Comparison of ENCODE assay signal across 8 cellular contexts in the genomic region with DNA sequence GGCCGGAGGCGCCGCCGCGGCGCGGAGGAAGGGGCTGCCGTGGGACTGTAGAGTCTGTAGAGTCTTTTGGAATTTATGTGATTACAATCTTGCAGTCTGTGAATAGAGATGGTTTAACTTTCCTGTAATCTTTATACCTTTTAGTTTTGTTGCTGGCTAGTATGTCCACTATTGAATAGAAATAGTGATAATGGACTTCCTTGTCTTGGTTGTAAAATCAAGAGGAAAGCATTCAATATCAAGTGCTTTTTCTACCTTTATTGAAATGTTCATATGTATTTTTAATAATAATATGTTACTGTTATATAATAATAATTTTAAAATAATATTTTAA. TPM values are rescaled to one million over a fixed set of nuclear protein-coding genes. Genes with fewer than 3 reads are reported as not detected.
DNase-seq lines count a peak whose midpoint lies in the region; FAIRE-seq and TF ChIP-seq lines count a peak whose summit lies in the region.
"Not testable (repeated sequence)": the region's sequence is repeated elsewhere in the genome, so short reads cannot be mapped to it uniquely, and the experiment has no call there.

No MANE protein-coding gene starts in this region.

- H3F3A ChIP-seq in neural progenitor cell (ENCODE audit: low read depth) = not testable (repeated sequence)

- not testable (repeated sequence) for H3K4me1 Mint-ChIP-seq in T-helper 1 cell treated with Interleukin-12 subunit alpha and Interleukin-12 subunit beta and Interleukin-4 antibody, amounts not matched to agents 30 μg/mL and 1 μg/mL, for 36 hours (ENCODE audit: low read depth); neural progenitor cell

- not testable (repeated sequence) for H3K9me1 ChIP-seq in endothelial cell of umbilical vein (replicated peaks; ENCODE audit: control insufficient read depth, extremely low read depth, insufficient read depth, low read length); keratinocyte (ENCODE audit: control insufficient read depth, extremely low read depth, insufficient read depth, low read length)

- H3K27me3 ChIP-seq in BE2C; HL-60 (ENCODE audit: insufficient read depth, poor library complexity, severe bottlenecking); ascending aorta; endothelial cell of umbilical vein (ENCODE audit: control insufficient read depth in 2 of 2, insufficient read depth in 2 of 2, low read length in 2 of 2); keratinocyte (ENCODE audit: control insufficient read depth, extremely low read depth, insufficient read depth, low read length); neural progenitor cell: not testable (repeated sequence)

- not testable (repeated sequence) for TF ChIP-seq CTCF in BE2C (IDR thresholded peaks at IDR 0.05; ENCODE audit: low read depth, low read length); HL-60 (IDR thresholded peaks at IDR 0.05; ENCODE audit: insufficient read depth, low read length); ascending aorta (IDR thresholded peaks at IDR 0.05); endothelial cell of umbilical vein (IDR thresholded peaks at IDR 0.05; ENCODE audit: extremely low read depth in 1 of 2, insufficient read depth in 1 of 2, low read depth in 1 of 2, low read length in 2 of 2); keratinocyte (optimal IDR thresholded peaks at IDR 0.05 in 1 of 3, IDR thresholded peaks at IDR 0.05 in 1 of 3, conservative IDR thresholded peaks at IDR 0.05 in 1 of 3; ENCODE audit: extremely low read depth in 1 of 3, insufficient read depth in 2 of 3, low read length in 3 of 3); neural progenitor cell (IDR thresholded peaks at IDR 0.05)

- not testable (repeated sequence) for TF ChIP-seq POLR2A in endothelial cell of umbilical vein (IDR thresholded peaks at IDR 0.05; ENCODE audit: low read depth, low read length)

- H3K9me3 ChIP-seq in BE2C; ascending aorta; endothelial cell of umbilical vein (replicated peaks; ENCODE audit: control insufficient read depth, insufficient read depth, low read length); keratinocyte (ENCODE audit: control insufficient read depth, low read depth, low read length); neural progenitor cell (ENCODE audit: low read depth): not testable (repeated sequence)

- FAIRE-seq in endothelial cell of umbilical vein (lab: Jason Lieb, UNC); keratinocyte (lab: Jason Lieb, UNC): not testable (repeated sequence)

- not testable (repeated sequence) for BruUV-seq in endothelial cell of umbilical vein (replicated peaks; lab: Mats Ljungman, UMichigan)

- H3K36me3 ChIP-seq in BE2C; ascending aorta; endothelial cell of umbilical vein (ENCODE audit: control insufficient read depth in 2 of 2, extremely low read depth in 1 of 2, insufficient read depth in 2 of 2, low read length in 2 of 2); keratinocyte (ENCODE audit: control insufficient read depth in 2 of 2, extremely low read depth in 1 of 2, insufficient read depth in 2 of 2, low read length in 2 of 2); neural progenitor cell: not testable (repeated sequence)

- H4K20me1 ChIP-seq in endothelial cell of umbilical vein (replicated peaks; ENCODE audit: control insufficient read depth, extremely low read depth, insufficient read depth, low read length); keratinocyte (ENCODE audit: control insufficient read depth, extremely low read depth, insufficient read depth, low read length); neural progenitor cell (ENCODE audit: low read depth): not testable (repeated sequence)

- H3K4me3 ChIP-seq in BE2C (ENCODE audit: low read depth, low read length) = peak overlapping the region; percentile 77
- peak overlapping the region; percentile 56 for H3K4me3 ChIP-seq in HL-60 (replicated peaks; ENCODE audit: insufficient read depth, low read length)
- peak overlapping the region; percentile 70 to 83 for H3K4me3 ChIP-seq in ascending aorta
- peak overlapping the region; percentile 75 to 84 (median 79) for H3K4me3 ChIP-seq in endothelial cell of umbilical vein (replicated peaks in 1 of 3; ENCODE audit: insufficient read depth in 1 of 3, low read depth in 1 of 3, low read length in 3 of 3)
- peak overlapping the region; percentile 53 to 78 (median 75) for H3K4me3 ChIP-seq in keratinocyte (ENCODE audit: control insufficient read depth in 2 of 3, extremely low read depth in 1 of 3, insufficient read depth in 2 of 3, low read depth in 1 of 3, low read length in 3 of 3)
- peak overlapping the region; percentile 57 for H3K4me3 ChIP-seq in neural progenitor cell

- H3K4me3 Mint-ChIP-seq in T-helper 1 cell treated with Interleukin-12 subunit alpha and Interleukin-12 subunit beta and Interleukin-4 antibody, amounts not matched to agents 30 μg/mL and 1 μg/mL, for 36 hours = peak overlapping the region; percentile 94
- H3K4me3 Mint-ChIP-seq in neural progenitor cell = peak overlapping the region; percentile 94

- CTCF ChIA-PET in endothelial cell of umbilical vein (lab: Charles Lee) = interaction anchor here (1.0 to 2.0 kb wide), 3 partner anchors 9 to 45 kb away, joined by 3 to 9 read pairs (median 5); partner anchors contain the start of gene ANKRD18B

- dilution Hi-C loops in endothelial cell of umbilical vein (cut with MboI; ENCODE audit: extremely low pct_ligation_motif_present, low sequenced_read_pairs); keratinocyte (cut with MboI; ENCODE audit: extremely low pct_ligation_motif_present, low sequenced_read_pairs): not testable (repeated sequence)

- H3K9me3 Mint-ChIP-seq in T-helper 1 cell treated with Interleukin-12 subunit alpha and Interleukin-12 subunit beta and Interleukin-4 antibody, amounts not matched to agents 30 μg/mL and 1 μg/mL, for 36 hours = not testable (repeated sequence)
- peaks cover 12% of the 10 kb centered on the region for H3K9me3 Mint-ChIP-seq in neural progenitor cell

- DNase-seq in BE2C; HL-60 (ENCODE audit: low read depth in 1 of 2, low spot score in 1 of 2); ascending aorta (ENCODE audit: low spot score in 2 of 2); endothelial cell of umbilical vein (ENCODE audit: low read depth, low spot score); keratinocyte (ENCODE audit: low read depth, low spot score); neural progenitor cell (ENCODE audit: low spot score); substantia nigra (lab: John Stamatoyannopoulos, UW): not testable (repeated sequence)

- H3K27me3 Mint-ChIP-seq in T-helper 1 cell treated with Interleukin-12 subunit alpha and Interleukin-12 subunit beta and Interleukin-4 antibody, amounts not matched to agents 30 μg/mL and 1 μg/mL, for 36 hours (ENCODE audit: low read depth) = peaks cover 11% of the 10 kb centered on the region
- not testable (repeated sequence) for H3K27me3 Mint-ChIP-seq in neural progenitor cell (ENCODE audit: insufficient read depth, low read depth)

- intact Hi-C loops in ascending aorta (cut with DNase I) = not testable (repeated sequence)
- intact Hi-C loops in endothelial cell of umbilical vein (cut with micrococcal nuclease) = loop anchor here (10.0 kb wide), 1 partner anchor 106 kb away; the partner anchor contains the start of gene AQP7

- not testable (repeated sequence) for H3K79me2 ChIP-seq in endothelial cell of umbilical vein (ENCODE audit: control insufficient read depth, insufficient read depth, low read length); keratinocyte (ENCODE audit: control insufficient read depth, insufficient read depth, low read length); neural progenitor cell (ENCODE audit: low read depth)

- H3K27ac ChIP-seq in HL-60 (replicated peaks) = peak overlapping the region; percentile 71
- peak overlapping the region; percentile 81 to 83 for H3K27ac ChIP-seq in ascending aorta
- H3K27ac ChIP-seq in endothelial cell of umbilical vein (ENCODE audit: insufficient read depth, low read depth, low read length) = peak overlapping the region; percentile 100
- H3K27ac ChIP-seq in keratinocyte (ENCODE audit: control insufficient read depth, insufficient read depth, low read length) = peak overlapping the region; percentile 94
- not testable (repeated sequence) for H3K27ac ChIP-seq in neural progenitor cell
- H3K27ac ChIP-seq in substantia nigra (ENCODE audit: low read depth, low read length, poor library complexity, severe bottlenecking) = peak overlapping the region; percentile 91

- H3K4me2 ChIP-seq in endothelial cell of umbilical vein (ENCODE audit: insufficient read depth, low read length) (peak overlapping the region; percentile 98), keratinocyte (ENCODE audit: control insufficient read depth, extremely low read depth, insufficient read depth, low read depth, low read length) (peak overlapping the region; percentile 93), neural progenitor cell (peak overlapping the region; percentile 79)

- H3K9ac ChIP-seq in endothelial cell of umbilical vein (replicated peaks; ENCODE audit: extremely low read depth, insufficient read depth, low read length) (peak overlapping the region; percentile 100), keratinocyte (ENCODE audit: control insufficient read depth, extremely low read depth, insufficient read depth, low read length) (peak overlapping the region; percentile 96), neural progenitor cell (peak overlapping the region; percentile 14)

- H2AFZ ChIP-seq in endothelial cell of umbilical vein (ENCODE audit: low read depth, low read length) = peak overlapping the region; percentile 97
- H2AFZ ChIP-seq in keratinocyte (ENCODE audit: control insufficient read depth, low read length) = peak overlapping the region; percentile 99
- peak overlapping the region; percentile 87 for H2AFZ ChIP-seq in neural progenitor cell (replicated peaks)

- H3K36me3 Mint-ChIP-seq in T-helper 1 cell treated with Interleukin-12 subunit alpha and Interleukin-12 subunit beta and Interleukin-4 antibody, amounts not matched to agents 30 μg/mL and 1 μg/mL, for 36 hours (ENCODE audit: low read depth); neural progenitor cell: not testable (repeated sequence)

- H3K27ac Mint-ChIP-seq in T-helper 1 cell treated with Interleukin-12 subunit alpha and Interleukin-12 subunit beta and Interleukin-4 antibody, amounts not matched to agents 30 μg/mL and 1 μg/mL, for 36 hours = peak overlapping the region; percentile 93
- H3K27ac Mint-ChIP-seq in neural progenitor cell = peak overlapping the region; percentile 100

- not testable (repeated sequence) for H3K4me1 ChIP-seq in BE2C, ascending aorta, neural progenitor cell
- H3K4me1 ChIP-seq in endothelial cell of umbilical vein (ENCODE audit: control insufficient read depth, extremely low read depth, insufficient read depth, low read length) (peaks cover 29% of the 10 kb centered on the region), keratinocyte (ENCODE audit: control insufficient read depth, extremely low read depth, insufficient read depth, low read length) (peaks cover 33% of the 10 kb centered on the region)

- POLR2A ChIA-PET in endothelial cell of umbilical vein (lab: Charles Lee) = interaction anchor here (1.1 kb wide), 1 partner anchor 37 kb away, joined by 5 read pairs; the partner anchor contains the start of gene NOL6

RNA-seq across cellular contexts. Expression of gene ANKRD18B, which starts 12.9 kb away (rescaled TPM):
- polyA plus RNA-seq in BE2C (2012; ENCODE audit: insufficient read depth, insufficient read length, low read depth) = 1.9 TPM
- total RNA-seq in ascending aorta (not detected), endothelial cell of umbilical vein (10.9 and 12.2 TPM in 2 replicates), neural progenitor cell (ENCODE audit: low replicate concordance) (10.3 and 14.7 TPM in 2 replicates)
- polyA plus RNA-seq in endothelial cell of umbilical vein (0.92 and 1.4 TPM in 2 replicates), keratinocyte (1.1 to 16.9 TPM (median 2.9 TPM) in 3 replicates)
- polyA plus RNA-seq in endothelial cell of umbilical vein (2011; cell fraction: cytosol; rRNA removed) = 2.3 and 2.5 TPM in 2 replicates
- 7.8 and 7.9 TPM in 2 replicates for polyA plus RNA-seq in endothelial cell of umbilical vein (2011; cell fraction: nucleus; rRNA removed)
- 6.8 and 9.1 TPM in 2 replicates for polyA plus RNA-seq in endothelial cell of umbilical vein (2012)
- polyA minus RNA-seq in endothelial cell of umbilical vein (2.7 and 4.2 TPM in 2 replicates), keratinocyte (0.49 to 5.2 TPM (median 1.2 TPM) in 3 replicates)
- polyA minus RNA-seq in endothelial cell of umbilical vein (2011; cell fraction: cytosol; rRNA and poly(A)+ RNA removed) = 17.9 TPM
- polyA minus RNA-seq in endothelial cell of umbilical vein (2011; cell fraction: nucleus; rRNA and poly(A)+ RNA removed) = 9.3 and 17.1 TPM in 2 replicates
- 9.1 TPM for polyA plus RNA-seq in keratinocyte (2011; ENCODE audit: low read depth)
- polyA plus RNA-seq in keratinocyte (2011; cell fraction: cytosol; rRNA removed) = 1.2 and 20.5 TPM in 2 replicates
- polyA plus RNA-seq in keratinocyte (2011; cell fraction: nucleus; rRNA removed) = 9.4 and 15.1 TPM in 2 replicates
- 4.1 and 5.1 TPM in 2 replicates for polyA plus RNA-seq in keratinocyte (2012; ENCODE audit: low replicate concordance)
- 1.3 TPM for polyA minus RNA-seq in keratinocyte (2011; cell fraction: cytosol; rRNA and poly(A)+ RNA removed)
- polyA minus RNA-seq in keratinocyte (2011; cell fraction: nucleus; rRNA and poly(A)+ RNA removed) = 4.1 and 7.8 TPM in 2 replicates

RNA-seq across cellular contexts. Expression of gene NOL6, which starts 37.4 kb away (rescaled TPM):
- polyA plus RNA-seq in BE2C (2012; ENCODE audit: insufficient read depth, insufficient read length, low read depth) = 58.9 TPM
- total RNA-seq in ascending aorta (28.6 TPM), endothelial cell of umbilical vein (42.3 and 45.1 TPM in 2 replicates), neural progenitor cell (ENCODE audit: low replicate concordance) (9.2 and 16.9 TPM in 2 replicates)
- polyA plus RNA-seq in endothelial cell of umbilical vein (35.7 and 39.8 TPM in 2 replicates), keratinocyte (51.8 to 93.3 TPM (median 63.6 TPM) in 3 replicates)
- polyA plus RNA-seq in endothelial cell of umbilical vein (2011; cell fraction: cytosol; rRNA removed) = 32.2 and 32.9 TPM in 2 replicates
- 107 TPM in 2 replicates for polyA plus RNA-seq in endothelial cell of umbilical vein (2011; cell fraction: nucleus; rRNA removed)
- polyA plus RNA-seq in endothelial cell of umbilical vein (2012) = 35.2 and 42.5 TPM in 2 replicates
- polyA minus RNA-seq in endothelial cell of umbilical vein (43.9 and 45.4 TPM in 2 replicates), keratinocyte (76.3 to 184 TPM (median 102 TPM) in 3 replicates)
- 28.8 TPM for polyA minus RNA-seq in endothelial cell of umbilical vein (2011; cell fraction: cytosol; rRNA and poly(A)+ RNA removed)
- polyA minus RNA-seq in endothelial cell of umbilical vein (2011; cell fraction: nucleus; rRNA and poly(A)+ RNA removed) = 37.9 and 40.6 TPM in 2 replicates
- polyA plus RNA-seq in keratinocyte (2011; ENCODE audit: low read depth) = 17.5 TPM
- polyA plus RNA-seq in keratinocyte (2011; cell fraction: cytosol; rRNA removed) = 41.5 and 49.7 TPM in 2 replicates
- 113 and 128 TPM in 2 replicates for polyA plus RNA-seq in keratinocyte (2011; cell fraction: nucleus; rRNA removed)
- 26.3 and 80.4 TPM in 2 replicates for polyA plus RNA-seq in keratinocyte (2012; ENCODE audit: low replicate concordance)
- polyA minus RNA-seq in keratinocyte (2011; cell fraction: cytosol; rRNA and poly(A)+ RNA removed) = 73.7 TPM
- 81.7 and 90.1 TPM in 2 replicates for polyA minus RNA-seq in keratinocyte (2011; cell fraction: nucleus; rRNA and poly(A)+ RNA removed)

Comparison
In these comparisons a context has a peak if more than half of its experiments do, and no peak if none do; other contexts are left out.
1. H3K9ac ChIP-seq: peak in every context shown above with its lines; median percentile 100 in endothelial cell of umbilical vein; 96 in keratinocyte; 14 in neural progenitor cell.
2. RNA of gene ANKRD18B, which starts 12.9 kb away (total RNA-seq): 10.3 to 14.7 TPM in neural progenitor cell and 10.9 to 12.2 TPM in endothelial cell of umbilical vein; not detected in ascending aorta (single experiment); every median in the first group is over 10 times any median in the second.
3. Peak in every context shown above with its lines, with median percentiles within 50 percentile points of each other: H3K4me3 ChIP-seq, H2AFZ ChIP-seq and H3K4me2 ChIP-seq.